Comparison of ENCODE assay signal across 8 cellular contexts in genomic region chr16:10385725-10386516, GRCh38. TPM values are rescaled to one million over a fixed set of nuclear protein-coding genes. Genes with fewer than 3 reads are reported as not detected.
DNase-seq lines count a peak whose midpoint lies in the region; ATAC-seq and TF ChIP-seq lines count a peak whose summit lies in the region.

Gene ATF7IP2, plus strand, starts transcription at chr16:10386061. Its CDS starts 44,560 bp downstream, at chr16:10430621.

- no peaks in the 10 kb centered on the region for H3F3A ChIP-seq in PC-9 (ENCODE audit: insufficient read depth, low read depth)

- peak within 1 kb of the TSS; percentile 48 for H3K27ac ChIP-seq in OCI-LY3 (ENCODE audit: low read length)
- H3K27ac ChIP-seq in PC-9: no peak within 1 kb of the TSS

- peaks cover 31% of the 10 kb centered on the region for H3K36me3 ChIP-seq in OCI-LY3 (replicated peaks; ENCODE audit: low read depth, low read length)
- no peaks in the 10 kb centered on the region for H3K36me3 ChIP-seq in PC-9 (ENCODE audit: low read depth)

- no peaks in the 10 kb centered on the region for H3K27me3 ChIP-seq in OCI-LY3 (ENCODE audit: low read depth, low read length)
- H3K27me3 ChIP-seq in PC-9 (ENCODE audit: insufficient read depth, low read depth): peaks cover 15% of the 10 kb centered on the region

- no peaks in the 10 kb centered on the region for H4K20me1 ChIP-seq in OCI-LY3 (ENCODE audit: insufficient read depth, low read length)
- H4K20me1 ChIP-seq in PC-9 (ENCODE audit: insufficient read depth): no peaks in the 10 kb centered on the region

- TF ChIP-seq CTCF in OCI-LY3 (IDR thresholded peaks at IDR 0.05; ENCODE audit: low read depth, low read length): no peak
- TF ChIP-seq CTCF in fibroblast of mammary gland (conservative IDR thresholded peaks at IDR 0.05; ENCODE audit: control insufficient read depth, insufficient read depth, low read depth, low read length): no peak
- TF ChIP-seq CTCF in PC-9 (conservative IDR thresholded peaks at IDR 0.05): no peak

- H3K4me1 Mint-ChIP-seq in naive thymus-derived CD8-positive, alpha-beta T cell: peaks cover 24 to 54% (median 46%) of the 10 kb centered on the region in 4 donors
- H3K4me1 Mint-ChIP-seq in stimulated activated memory B cell treated with anti-CD40 and anti-IgM and Interleukin-4, amounts not matched to agents 10 μg/mL and 1 μg/mL and 100 μg/mL, for 72 hours: peaks cover 32% of the 10 kb centered on the region

- peaks cover 0 to 13% (median 2%) of the 10 kb centered on the region in 9 donors for H3K9me3 Mint-ChIP-seq in naive thymus-derived CD8-positive, alpha-beta T cell
- H3K9me3 Mint-ChIP-seq in stimulated activated memory B cell treated with anti-CD40 and anti-IgM and Interleukin-4, amounts not matched to agents 10 μg/mL and 1 μg/mL and 100 μg/mL, for 72 hours: no peaks in the 10 kb centered on the region

- BruUV-seq in PC-9 (replicated peaks; lab: Mats Ljungman, UMichigan): no TSS peak

- H3K27me3 Mint-ChIP-seq in naive thymus-derived CD8-positive, alpha-beta T cell: no peaks in the 10 kb centered on the region
- no peaks in the 10 kb centered on the region for H3K27me3 Mint-ChIP-seq in stimulated activated memory B cell treated with anti-CD40 and anti-IgM and Interleukin-4, amounts not matched to agents 10 μg/mL and 1 μg/mL and 100 μg/mL, for 72 hours

- H3K9me2 ChIP-seq in PC-9 (ENCODE audit: insufficient read depth): no peaks in the 10 kb centered on the region

- H3K9me3 ChIP-seq in OCI-LY3 (ENCODE audit: insufficient read depth, low read length) (0 out of 2 replicates have a peak, but pooled peaks cover 4% of the 10 kb centered on the region), PC-9 (ENCODE audit: insufficient read depth, low read depth) (no peaks in the 10 kb centered on the region)

- H3K9ac ChIP-seq in OCI-LY3 (ENCODE audit: low read length): peak within 1 kb of the TSS; percentile 74

- peak within 1 kb of the TSS; percentile 96 to 99 (median 98) for H3K27ac Mint-ChIP-seq in naive thymus-derived CD8-positive, alpha-beta T cell
- H3K27ac Mint-ChIP-seq in stimulated activated memory B cell treated with anti-CD40 and anti-IgM and Interleukin-4, amounts not matched to agents 10 μg/mL and 1 μg/mL and 100 μg/mL, for 72 hours: peak within 1 kb of the TSS; percentile 96

- CTCF ChIA-PET in PC-9 (lab: Charles Lee): no interaction called here

- ATAC-seq in GM18505 (IDR thresholded peaks at IDR 0.05; ENCODE audit: unreplicated experiment) (peak; percentile 94), HG02943 (IDR thresholded peaks at IDR 0.05; ENCODE audit: low read depth, unreplicated experiment) (peak; percentile 88)
- ATAC-seq in naive thymus-derived CD8-positive, alpha-beta T cell: peak; percentile 96 to 97
- peak; percentile 99 for ATAC-seq in stimulated activated memory B cell treated with anti-CD40 and anti-IgM and Interleukin-4, amounts not matched to agents 10 μg/mL and 1 μg/mL and 100 μg/mL, for 72 hours

- peaks cover 18 to 24% (median 23%) of the 10 kb centered on the region in 3 donors for H3K36me3 Mint-ChIP-seq in naive thymus-derived CD8-positive, alpha-beta T cell
- peaks cover 34% of the 10 kb centered on the region for H3K36me3 Mint-ChIP-seq in stimulated activated memory B cell treated with anti-CD40 and anti-IgM and Interleukin-4, amounts not matched to agents 10 μg/mL and 1 μg/mL and 100 μg/mL, for 72 hours

- H3K4me3 Mint-ChIP-seq in naive thymus-derived CD8-positive, alpha-beta T cell: peak within 1 kb of the TSS; percentile 91 to 99 (median 98)
- peak within 1 kb of the TSS; percentile 97 for H3K4me3 Mint-ChIP-seq in stimulated activated memory B cell treated with anti-CD40 and anti-IgM and Interleukin-4, amounts not matched to agents 10 μg/mL and 1 μg/mL and 100 μg/mL, for 72 hours

- POLR2A ChIA-PET in naive thymus-derived CD8-positive, alpha-beta T cell (lab: Charles Lee): interaction anchor here (0.6 to 1.8 kb wide), 12 partner anchors 9 to 358 kb away, joined by 3 to 10 read pairs (median 4); partner anchors contain the start of gene NUBP1
- POLR2A ChIA-PET in PC-9 (lab: Charles Lee; ENCODE audit: unreplicated experiment): no interaction called here

- H3K4me1 ChIP-seq in OCI-LY3 (ENCODE audit: low read length) (peaks cover 19% of the 10 kb centered on the region), PC-9 (replicated peaks; ENCODE audit: insufficient read depth) (no peaks in the 10 kb centered on the region)

- peak; percentile 97 for TF ChIP-seq POLR2A in GM18505 (IDR thresholded peaks at IDR 0.05; ENCODE audit: borderline replicate concordance, extremely low read depth, insufficient read depth, insufficient read length)

- H3K79me2 ChIP-seq in OCI-LY3 (ENCODE audit: low read length) (peaks cover 37% of the 10 kb centered on the region), PC-9 (ENCODE audit: low read depth) (no peaks in the 10 kb centered on the region)

- H2AFZ ChIP-seq in OCI-LY3 (ENCODE audit: low read depth, low read length) (peak within 1 kb of the TSS; percentile 40), PC-9 (no peak within 1 kb of the TSS)

- H3K4me3 ChIP-seq in OCI-LY3 (ENCODE audit: low read length) (peak within 1 kb of the TSS; percentile 88), fibroblast of mammary gland (ENCODE audit: control insufficient read depth, low read depth, low read length) (peak within 1 kb of the TSS; percentile 79), PC-9 (no peak within 1 kb of the TSS)

- DNase-seq in activated T-helper 1 cell treated with Interleukin-2 at 50 U/mL for 16 hours (ENCODE audit: low read depth) (peak; percentile 71), fibroblast of mammary gland (ENCODE audit: low read depth) (peak; percentile 84), PC-9 (no peak)
- peak; percentile 71 to 93 (median 84) for DNase-seq in naive thymus-derived CD8-positive, alpha-beta T cell

- H3K4me2 ChIP-seq in OCI-LY3 (ENCODE audit: low read length) (peak within 1 kb of the TSS; percentile 84), PC-9 (no peak within 1 kb of the TSS)

- intact Hi-C loops in PC-9 (cut with micrococcal nuclease; ENCODE audit: unreplicated experiment): no loop called here

RNA-seq across cellular contexts. Expression of gene ATF7IP2, which starts in this region (rescaled TPM):
- 10 to 100 TPM; 87.6 to 89.9 TPM for total RNA-seq in naive thymus-derived CD8-positive, alpha-beta T cell
- 100 to 1,000 TPM; 121 to 182 (median 175) TPM for polyA plus RNA-seq in naive thymus-derived CD8-positive, alpha-beta T cell
- not detected in 2 replicates for total RNA-seq in PC-9 (2021)

Comparison
In these comparisons a context has a peak if more than half of its experiments do, and no peak if none do; other contexts are left out.
1. RNA of gene ATF7IP2 (total RNA-seq): 87.6 to 89.9 TPM in naive thymus-derived CD8-positive, alpha-beta T cell; not detected in PC-9; every median in the first group is over 10 times any median in the second.
2. DNase-seq: peak in activated T-helper 1 cell treated with Interleukin-2 at 50 U/mL for 16 hours (single experiment), fibroblast of mammary gland (single experiment) and naive thymus-derived CD8-positive, alpha-beta T cell (10 of 10); none in PC-9 (0 of 2).
3. Peak in every context shown above with its lines, with median percentiles within 50 percentile points of each other: ATAC-seq.